13 cellular contexts compared by ENCODE assay signal in the genomic region with DNA sequence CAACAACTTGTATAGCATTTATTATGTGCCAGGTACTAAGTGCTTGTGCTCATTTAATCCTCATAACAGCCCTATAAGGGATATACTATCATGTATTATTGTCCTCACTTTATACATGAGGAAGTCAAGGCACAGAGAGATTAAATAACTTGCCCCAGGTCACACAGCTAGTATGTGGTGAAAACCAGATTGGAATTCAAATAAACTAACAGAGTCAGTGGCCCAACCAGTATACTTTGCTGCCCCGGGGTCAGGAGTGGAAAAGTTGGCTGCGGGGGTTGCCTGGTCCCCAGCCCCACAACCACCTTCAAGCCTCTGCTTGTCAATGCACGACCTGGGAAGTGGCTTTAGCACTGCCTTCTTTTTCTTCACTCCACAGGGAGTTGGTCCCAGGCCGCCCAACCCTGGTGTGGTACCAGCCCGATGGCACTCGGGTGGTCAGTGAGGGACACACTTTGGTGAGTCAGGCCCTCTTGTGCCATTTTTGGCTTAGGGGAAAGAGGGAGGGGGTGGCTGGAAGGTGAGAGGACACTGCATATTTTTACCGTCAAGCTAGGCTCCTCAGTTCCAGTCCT. TPM values are rescaled to one million over a fixed set of nuclear protein-coding genes. Genes with fewer than 3 reads are reported as not detected.
A peak's percentile ranks its signal among the peaks of the same experiment; 100 is the strongest.
DNase-seq lines count a peak whose midpoint lies in the region; ATAC-seq and TF ChIP-seq lines count a peak whose summit lies in the region.
"Had no signal": no experiment of that assay in that cellular context is flagged by ENCODE, and none has a peak within 500 bp of the region (broad histone marks: within the 10 kb centered on the region; RNA-seq: fewer than 3 reads in every experiment).

No MANE protein-coding gene starts in this region.

- H3K36me3 ChIP-seq in PC-3 (ENCODE audit: low read depth, low read length) (peaks cover 47% of the 10 kb centered on the region), spleen (peaks cover 0 to 54% (median 43%) of the 10 kb centered on the region in 6 donors)

- ATAC-seq in PC-3 (no peak), sciatic nerve (no peak)

- intact Hi-C loops in PC-3 (cut with micrococcal nuclease) (loop anchor here (5.0 kb wide), 1 partner anchor 36 kb away; no protein-coding TSS in a partner anchor), spleen (cut with DNase I; ENCODE audit: low total_unique reads) (no loop called here), sciatic nerve (cut with DNase I) (loop anchor here (10.0 kb wide), 1 partner anchor 99 kb away; the partner anchor contains the start of gene PBXIP1)

- peak overlapping the region; percentile 55 for H3K4me3 Mint-ChIP-seq in activated naive CD4-positive, alpha-beta T cell treated with anti-CD3 and anti-CD28 coated beads, Interleukin-2, amount 10 ng/mL, durations not matched to agents 7 days and 5 days
- H3K4me3 Mint-ChIP-seq in endothelial cell (ENCODE audit: unreplicated experiment) (peak overlapping the region; percentile 97), progenitor cell of endocrine pancreas (ENCODE audit: low read depth) (no peak overlapping the region)

- no peaks in the 10 kb centered on the region for H3K9me2 ChIP-seq in PC-3 (replicated peaks; ENCODE audit: low read length)

- peaks cover 8% of the 10 kb centered on the region for H3F3A ChIP-seq in PC-3 (ENCODE audit: low read length, unreplicated experiment)

- 84 to 94% (median 87%) methylated on average over 7 of the region's 7 CpGs for WGBS in spleen, 5 donors

- H3K4me1 ChIP-seq in PC-3 (ENCODE audit: insufficient read depth, low read length) (peaks cover 33% of the 10 kb centered on the region), spleen (peaks cover 11 to 51% (median 43%) of the 10 kb centered on the region in 6 donors)

- H3K27me3 ChIP-seq in PC-3 (ENCODE audit: low read length) (no peaks in the 10 kb centered on the region), spleen (replicated peaks in 1 of 7) (no peaks in the 10 kb centered on the region)
- H3K27me3 ChIP-seq: hepatocyte had no signal

- H3K9me3 ChIP-seq in PC-3 (ENCODE audit: low read length) (no peaks in the 10 kb centered on the region), spleen (no peaks in the 10 kb centered on the region)
- H3K9me3 ChIP-seq: thoracic aorta had no signal

- H3K36me3 Mint-ChIP-seq in activated naive CD4-positive, alpha-beta T cell treated with anti-CD3 and anti-CD28 coated beads, Interleukin-2, amount 10 ng/mL, durations not matched to agents 7 days and 5 days = peaks cover 5% of the 10 kb centered on the region
- peaks cover 28% of the 10 kb centered on the region for H3K36me3 Mint-ChIP-seq in endothelial cell (ENCODE audit: low read depth, unreplicated experiment)
- H3K36me3 Mint-ChIP-seq in progenitor cell of endocrine pancreas (ENCODE audit: insufficient read depth) = no peaks in the 10 kb centered on the region

- no peak for DNase-seq in activated naive CD4-positive, alpha-beta T cell treated with anti-CD3 and anti-CD28 coated beads, Interleukin-2, amount 10 ng/mL, durations not matched to agents 7 days and 5 days
- DNase-seq in activated naive CD4-positive, alpha-beta T cell treated with Interleukin-2 at 50 U/mL for 16 hours = no peak
- DNase-seq in PC-3 (no peak), endothelial cell (ENCODE audit: low spot score) (no peak), spleen (no peak), sciatic nerve (ENCODE audit: low spot score) (no peak), NOMO-1 treated with dmso at 0.1 percent for 144 hours (lab: John Stamatoyannopoulos, UW; ENCODE audit: unreplicated experiment) (no peak), progenitor cell of endocrine pancreas (ENCODE audit: low spot score, unreplicated experiment) (no peak)

- H3K27ac ChIP-seq in PC-3 (ENCODE audit: low read length) (peak overlapping the region; percentile 67), spleen (peak overlapping the region; percentile 29 to 95 (median 90))
- H3K27ac ChIP-seq: hepatocyte, thoracic aorta had no signal

- H3K9me3 Mint-ChIP-seq in activated naive CD4-positive, alpha-beta T cell treated with anti-CD3 and anti-CD28 coated beads, Interleukin-2, amount 10 ng/mL, durations not matched to agents 7 days and 5 days = no peaks in the 10 kb centered on the region
- H3K9me3 Mint-ChIP-seq in endothelial cell (ENCODE audit: unreplicated experiment) (no peaks in the 10 kb centered on the region), progenitor cell of endocrine pancreas (ENCODE audit: low read depth) (no peaks in the 10 kb centered on the region)
- H3K9me3 Mint-ChIP-seq: activated T-helper 2 cell treated with anti-CD3 and anti-CD28 coated beads, Interferon-gamma antibody, Interleukin-2, Interleukin-4, amounts not matched to agents 10 μg/mL and 5 μg/mL and 100 μg/mL, durations not matched to agents 14 hours and 24 hours and 36 hours had no signal

- H2AFZ ChIP-seq in PC-3 (ENCODE audit: low read length) = no peak overlapping the region
- H2AFZ ChIP-seq: hepatocyte had no signal

- CTCF ChIA-PET in activated naive CD4-positive, alpha-beta T cell treated with anti-CD3 and anti-CD28 coated beads, Interleukin-2, amount 10 ng/mL, durations not matched to agents 7 days and 5 days (lab: Charles Lee) = interaction anchor here (1.1 to 17.5 kb wide), 6 partner anchors 4 to 114 kb away, joined by 3 to 220 read pairs (median 26); partner anchors contain the start of genes ADAM15 and EFNA4
- CTCF ChIA-PET in PC-3 (lab: Charles Lee) = interaction anchor here (0.5 to 3.4 kb wide), 4 partner anchors 8 to 388 kb away, joined by 3 to 41 read pairs (median 6); no protein-coding TSS in a partner anchor

- H3K4me2 ChIP-seq in PC-3 (ENCODE audit: low read length) = peak overlapping the region; percentile 99
- H3K4me2 ChIP-seq: hepatocyte had no signal

- peaks cover 35% of the 10 kb centered on the region for H3K79me2 ChIP-seq in PC-3 (ENCODE audit: low read length)
- H3K79me2 ChIP-seq: hepatocyte had no signal

- BruUV-seq in PC-3 (replicated peaks; lab: Mats Ljungman, UMichigan) = no TSS peak

- POLR2A ChIA-PET in PC-3 (lab: Charles Lee; ENCODE audit: unreplicated experiment) = interaction anchor here (0.6 kb wide), 2 partner anchors 24 to 585 kb away, joined by 4 to 12 read pairs; no protein-coding TSS in a partner anchor

- H3K4me1 Mint-ChIP-seq in activated naive CD4-positive, alpha-beta T cell treated with anti-CD3 and anti-CD28 coated beads, Interleukin-2, amount 10 ng/mL, durations not matched to agents 7 days and 5 days = peaks cover 30% of the 10 kb centered on the region
- H3K4me1 Mint-ChIP-seq in endothelial cell (ENCODE audit: unreplicated experiment) (peaks cover 33% of the 10 kb centered on the region), progenitor cell of endocrine pancreas (ENCODE audit: low read depth) (peaks cover 12% of the 10 kb centered on the region)

- H3K4me3 ChIP-seq in PC-3 (ENCODE audit: low read length) = peak overlapping the region; percentile 95
- peak overlapping the region in 1 of 8 donors; percentile 94 for H3K4me3 ChIP-seq in spleen
- H3K4me3 ChIP-seq: hepatocyte, thoracic aorta had no signal

- H3K27me3 Mint-ChIP-seq in activated naive CD4-positive, alpha-beta T cell treated with anti-CD3 and anti-CD28 coated beads, Interleukin-2, amount 10 ng/mL, durations not matched to agents 7 days and 5 days = peaks cover 2% of the 10 kb centered on the region
- H3K27me3 Mint-ChIP-seq in endothelial cell (ENCODE audit: unreplicated experiment) (peaks cover 14% of the 10 kb centered on the region), progenitor cell of endocrine pancreas (peaks cover 18% of the 10 kb centered on the region)

- no peak overlapping the region for H3K9ac ChIP-seq in PC-3 (ENCODE audit: low read length)

- TF ChIP-seq CTCF in PC-3 (conservative IDR thresholded peaks at IDR 0.05; ENCODE audit: low read depth, low read length) (no peak), endothelial cell (IDR thresholded peaks at IDR 0.05; ENCODE audit: unreplicated experiment) (no peak), spleen (IDR thresholded peaks at IDR 0.05 in 8 of 11, conservative IDR thresholded peaks at IDR 0.05 in 3 of 11) (no peak), progenitor cell of endocrine pancreas (IDR thresholded peaks at IDR 0.05; ENCODE audit: unreplicated experiment) (no peak)

- H4K20me1 ChIP-seq in PC-3 (ENCODE audit: low read length) = peaks cover 3% of the 10 kb centered on the region; the same call in 1 of the 2 replicates

- H3K27ac Mint-ChIP-seq in activated naive CD4-positive, alpha-beta T cell treated with anti-CD3 and anti-CD28 coated beads, Interleukin-2, amount 10 ng/mL, durations not matched to agents 7 days and 5 days = peak overlapping the region; percentile 78
- H3K27ac Mint-ChIP-seq in endothelial cell (ENCODE audit: unreplicated experiment) (peak overlapping the region; percentile 75), progenitor cell of endocrine pancreas (no peak overlapping the region)
- H3K27ac Mint-ChIP-seq: activated T-helper 2 cell treated with anti-CD3 and anti-CD28 coated beads, Interferon-gamma antibody, Interleukin-2, Interleukin-4, amounts not matched to agents 10 μg/mL and 5 μg/mL and 100 μg/mL, durations not matched to agents 14 hours and 24 hours and 36 hours had no signal

- no peak for TF ChIP-seq POLR2A in spleen (IDR thresholded peaks at IDR 0.05)

RNA-seq across cellular contexts. Expression of gene ADAM15, which starts 2.5 kb away (rescaled TPM):
- total RNA-seq in PC-3 (2014; rRNA removed) (334 and 384 TPM in 2 replicates), endothelial cell (ENCODE audit: unreplicated experiment) (382 TPM), spleen (100 to 1,000 TPM in 2 of 7 donors, 10 to 100 TPM in 5; 70.8 to 205 (median 84.6) TPM), sciatic nerve (147 TPM), progenitor cell of endocrine pancreas (20.9 and 22.1 TPM in 2 replicates)
- 100 to 1,000 TPM in 2 of 3 donors, 10 to 100 TPM in 1; 76.4 to 313 (median 286) TPM for polyA plus RNA-seq in spleen

RNA-seq across cellular contexts. Expression of gene EFNA4, which starts 9.9 kb away (rescaled TPM):
- total RNA-seq in PC-3 (2014; rRNA removed) = 36.7 and 37.4 TPM in 2 replicates
- total RNA-seq in endothelial cell (ENCODE audit: unreplicated experiment) = 25.2 TPM
- total RNA-seq in spleen = 1 to 10 TPM; 4.6 to 7.7 (median 6.0) TPM
- 1 to 10 TPM; 7.3 to 9.5 (median 8.7) TPM for polyA plus RNA-seq in spleen
- total RNA-seq in sciatic nerve = 3.1 TPM
- total RNA-seq in progenitor cell of endocrine pancreas = 45.5 and 46.8 TPM in 2 replicates

RNA-seq across cellular contexts. Expression of gene DCST1, which starts 20.0 kb away (rescaled TPM):
- total RNA-seq in PC-3 (2014; rRNA removed) = not detected in 2 replicates
- not detected for total RNA-seq in endothelial cell (ENCODE audit: unreplicated experiment)
- total RNA-seq in spleen = not detected
- polyA plus RNA-seq in spleen = not detected
- 0.31 TPM for total RNA-seq in sciatic nerve
- total RNA-seq in progenitor cell of endocrine pancreas = not detected in 2 replicates
- total RNA-seq: dermis blood vessel endothelial cell, fibroblast of lung, thoracic aorta had no signal
- polyA plus RNA-seq: fibroblast of lung, hepatocyte had no signal

RNA-seq across cellular contexts. Expression of gene DCST2, which starts 20.0 kb away (rescaled TPM):
- 0.18 and 3.0 TPM in 2 replicates for total RNA-seq in PC-3 (2014; rRNA removed)
- 2.8 TPM for total RNA-seq in endothelial cell (ENCODE audit: unreplicated experiment)
- 1 to 10 TPM in 2 of 7 donors, under 1 TPM in 4, not detected in 1; 0.54 to 4.1 (median 0.71) TPM for total RNA-seq in spleen
- polyA plus RNA-seq in spleen = 1 to 10 TPM; 1.0 to 2.1 (median 1.7) TPM
- 5.5 TPM for total RNA-seq in sciatic nerve
- 2.2 TPM in 2 replicates for total RNA-seq in progenitor cell of endocrine pancreas

RNA-seq across cellular contexts. Expression of gene EFNA3, which starts 25.0 kb away (rescaled TPM):
- total RNA-seq in PC-3 (2014; rRNA removed) = 16.2 and 23.5 TPM in 2 replicates
- total RNA-seq in endothelial cell (ENCODE audit: unreplicated experiment) = 9.6 TPM
- total RNA-seq in spleen = 1 to 10 TPM in 6 of 7 donors, not detected in 1; 1.6 to 4.3 (median 2.4) TPM
- polyA plus RNA-seq in spleen = 1 to 10 TPM; 1.4 to 2.0 (median 1.7) TPM
- 2.4 TPM for total RNA-seq in sciatic nerve
- total RNA-seq in progenitor cell of endocrine pancreas = 9.0 and 10.5 TPM in 2 replicates
